Comparison of ENCODE assay signal across 8 cellular contexts in the genomic region with DNA sequence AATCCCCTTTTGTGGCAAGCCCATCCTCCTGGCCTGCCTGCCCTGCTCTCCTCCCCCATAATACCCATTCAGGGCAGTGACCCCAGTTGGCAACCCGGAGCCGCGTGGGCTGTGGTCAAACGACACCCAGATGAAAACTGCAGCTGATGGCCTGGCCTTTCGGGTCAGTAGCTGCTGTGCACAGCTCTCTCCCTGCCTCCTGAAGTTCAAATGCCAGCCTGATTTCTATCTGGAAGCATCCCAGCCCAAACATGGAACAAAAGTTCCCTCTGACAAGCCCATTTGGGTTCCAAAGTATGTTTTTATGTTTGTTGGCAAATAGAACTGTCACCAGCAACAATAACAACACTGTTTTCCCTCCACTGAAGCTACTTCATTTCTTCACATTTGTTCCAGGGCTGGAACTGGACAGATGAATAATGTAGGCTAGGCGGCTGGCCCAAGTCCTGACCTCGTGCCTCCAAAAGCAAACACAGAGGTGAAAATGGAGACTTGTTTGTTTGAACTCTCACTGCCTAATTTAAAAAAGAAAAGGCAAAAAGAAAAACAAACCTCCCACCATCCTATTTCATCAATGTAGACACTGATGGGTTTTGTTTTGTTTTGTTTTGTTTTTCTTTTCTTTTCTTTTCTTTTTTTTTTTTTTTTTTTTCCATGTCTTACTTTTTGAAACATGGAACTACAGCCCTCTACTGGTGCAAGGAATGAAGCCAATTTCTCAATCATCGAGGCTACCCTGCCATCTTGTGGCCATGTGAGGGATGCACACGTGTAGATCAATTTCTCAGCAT.
DNase-seq lines count a peak whose midpoint lies in the region; ATAC-seq and TF ChIP-seq lines count a peak whose summit lies in the region.

No MANE protein-coding gene starts in this region.

- in situ Hi-C loops in mammary epithelial cell (cut with MboI; ENCODE audit: low sequenced_read_pairs in 2 of 2) = loop anchor here (5.0 to 25.0 kb wide), 4 partner anchors 210 to 930 kb away; a partner anchor contains a TSS

- no peaks in the 10 kb centered on the region for H3K27me3 ChIP-seq in mammary epithelial cell (ENCODE audit: insufficient read depth, low read length)

- intact Hi-C loops in Right ventricle myocardium inferior (cut with DNase I) (loop anchor here (1.0 to 5.0 kb wide), 3 partner anchors 225 to 929 kb away; no protein-coding TSS in a partner anchor), cardiac septum (cut with DNase I) (loop anchor here (2.0 to 10.0 kb wide), 3 partner anchors 258 to 928 kb away; no protein-coding TSS in a partner anchor), mammary epithelial cell (cut with micrococcal nuclease) (loop anchor here (1.0 to 10.0 kb wide), 10 partner anchors 27 to 928 kb away; a partner anchor contains a TSS)

- no TSS peak for BruUV-seq in mammary epithelial cell (replicated peaks; lab: Mats Ljungman, UMichigan)

- ATAC-seq in Right ventricle myocardium inferior (peak; percentile 87), HG03139 (IDR thresholded peaks at IDR 0.05; ENCODE audit: unreplicated experiment) (peak; percentile 79)

- peak overlapping the region; percentile 85 for H3K27ac ChIP-seq in mammary epithelial cell (ENCODE audit: insufficient read depth, low read depth, low read length)

- H2AFZ ChIP-seq in mammary epithelial cell (ENCODE audit: low read depth, low read length) = peak overlapping the region; percentile 82

- H3K9me3 ChIP-seq in mammary epithelial cell (replicated peaks; ENCODE audit: insufficient read depth, low read length) = no peaks in the 10 kb centered on the region

- TF ChIP-seq CTCF in WI38 (IDR thresholded peaks at IDR 0.05; ENCODE audit: low read depth, low read length) (peak; percentile 94), mammary epithelial cell (conservative IDR thresholded peaks at IDR 0.05 in 1 of 2, IDR thresholded peaks at IDR 0.05 in 1 of 2; ENCODE audit: extremely low read depth in 1 of 2, insufficient read depth in 1 of 2, low read depth in 1 of 2, low read length in 2 of 2) (peak; percentile 99 to 100)

- 68% methylated on average over 9 of the region's 9 CpGs for WGBS in mammary epithelial cell (ENCODE audit: low coverage, missing lambda C conversion rate)

- peak overlapping the region; percentile 48 for H3K9ac ChIP-seq in mammary epithelial cell (ENCODE audit: insufficient read depth, low read length)

- no peaks in the 10 kb centered on the region for H3K79me2 ChIP-seq in mammary epithelial cell (ENCODE audit: insufficient read depth, low read length)

- H4K20me1 ChIP-seq in mammary epithelial cell (ENCODE audit: insufficient read depth, low read length) = no peaks in the 10 kb centered on the region

- H3K36me3 ChIP-seq in mammary epithelial cell (ENCODE audit: insufficient read depth, low read length) = no peaks in the 10 kb centered on the region

- CTCF ChIA-PET in mammary epithelial cell (lab: Charles Lee; ENCODE audit: low non-redundant PET) = no interaction called here

- H3K4me1 ChIP-seq in mammary epithelial cell (ENCODE audit: insufficient read depth, low read length) = peaks cover 23% of the 10 kb centered on the region

- peak overlapping the region; percentile 82 for H3K4me2 ChIP-seq in mammary epithelial cell (ENCODE audit: insufficient read depth, low read depth, low read length)

- H3K4me3 ChIP-seq in WI38 (ENCODE audit: low read depth, low read length) (no peak overlapping the region), mammary epithelial cell (replicated peaks in 1 of 3; ENCODE audit: insufficient read depth in 1 of 3, low read depth in 2 of 3, low read length in 3 of 3) (no peak overlapping the region)

- dilution Hi-C loops in mammary epithelial cell (cut with HindIII; ENCODE audit: low sequenced_read_pairs) = loop anchor here (25.0 kb wide), 1 partner anchor 935 kb away; no protein-coding TSS in a partner anchor

- DNase-seq in Right ventricle myocardium inferior (ENCODE audit: missing footprints) (no peak), cardiac septum (ENCODE audit: low spot score) (no peak), NCI-H2227 (lab: John Stamatoyannopoulos, UW; ENCODE audit: unreplicated experiment) (peak; percentile 86), mammary epithelial cell (peak; percentile 71), islet precursor cell (peak; percentile 84)
- DNase-seq in stimulated activated CD4-positive, alpha-beta T cell treated with anti-CD3 and anti-CD28 coated beads, Interleukin-15, amount 100 ng/mL, for 24 hours = peak; percentile 69

Comparison
In these comparisons a context has a peak if more than half of its experiments do, and no peak if none do; other contexts are left out.
1. DNase-seq: peak in NCI-H2227 (single experiment), mammary epithelial cell (single experiment), islet precursor cell (single experiment) and stimulated activated CD4-positive, alpha-beta T cell treated with anti-CD3 and anti-CD28 coated beads, Interleukin-15, amount 100 ng/mL, for 24 hours (single experiment); none in Right ventricle myocardium inferior (single experiment) and cardiac septum (single experiment).